Comparison of ENCODE assay signal across 8 cellular contexts in the genomic region with DNA sequence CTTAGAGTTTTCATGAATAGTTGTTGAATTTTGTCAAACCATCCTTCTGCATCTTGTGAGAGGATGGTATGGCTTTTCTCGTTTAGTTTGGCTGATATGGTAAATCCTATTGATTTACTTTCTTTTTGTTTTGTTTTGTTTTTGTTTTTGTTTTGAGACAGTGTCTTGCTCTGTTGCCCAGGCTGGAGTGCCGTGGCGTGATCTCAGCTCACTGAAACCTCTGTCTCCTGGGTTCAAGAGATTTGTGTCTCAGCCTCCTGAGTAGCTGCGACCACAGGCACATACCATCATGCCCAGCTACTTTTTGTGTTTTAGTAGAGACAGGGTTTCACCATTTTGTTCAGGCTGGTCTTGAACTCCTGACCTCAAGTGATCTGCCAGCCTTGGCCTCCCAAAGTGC.
DNase-seq lines count a peak whose midpoint lies in the region; ATAC-seq, FAIRE-seq and TF ChIP-seq lines count a peak whose summit lies in the region.
"Not testable (repeated sequence)": the region's sequence is repeated elsewhere in the genome, so short reads cannot be mapped to it uniquely, and the experiment has no call there.

No MANE protein-coding gene starts in this region.

- not testable (repeated sequence) for H3K9me3 ChIP-seq in GM12878 (replicated peaks; ENCODE audit: control insufficient read depth, insufficient read depth, low read length)

- H3K79me2 ChIP-seq in GM12878 (ENCODE audit: control insufficient read depth, insufficient read depth, low read length) = not testable (repeated sequence)

- POLR2A ChIA-PET in GM12878 (lab: Charles Lee) = not testable (repeated sequence)

- SMC1A ChIA-PET in GM12878 (lab: Charles Lee; ENCODE audit: uncharacterized antibody, unreplicated experiment) = interaction anchor here (1.0 to 2.5 kb wide), 8 partner anchors 8 to 99 kb away, joined by 3 to 16 read pairs (median 4); no protein-coding TSS in a partner anchor

- not testable (repeated sequence) for TF ChIP-seq RAD21 in GM12878 (IDR thresholded peaks at IDR 0.05; ENCODE audit: insufficient read depth, low read depth, low read length)

- CTCF ChIA-PET in GM12878 (lab: Yijun Ruan, JAX) = interaction anchor here (1.5 to 2.4 kb wide), 2 partner anchors 8 to 10 kb away, joined by 3 to 22 read pairs; no protein-coding TSS in a partner anchor

- H2AFZ ChIP-seq in GM12878 (ENCODE audit: control insufficient read depth, low read depth, low read length) = peak overlapping the region; percentile 41; the same call in 1 of the 2 replicates

- H3K27ac ChIP-seq in GM12878 (ENCODE audit: control insufficient read depth, insufficient read depth) = not testable (repeated sequence)

- not testable (repeated sequence) for H3K9ac ChIP-seq in GM12878 (ENCODE audit: control insufficient read depth, insufficient read depth, low read length)

- not testable (repeated sequence) for H4K20me1 ChIP-seq in GM12878 (ENCODE audit: control insufficient read depth, insufficient read depth)

- H3K4me1 ChIP-seq in GM12878 (ENCODE audit: control insufficient read depth, insufficient read depth, low read length) = peaks cover 14% of the 10 kb centered on the region

- in situ Hi-C loops in GM12878 (cut with MboI) = not testable (repeated sequence)

- DNase-seq in GM12892 (ENCODE audit: insufficient read length); GM12878 (ENCODE audit: low read depth, low spot score): not testable (repeated sequence)

- BruUV-seq in GM12878 (replicated peaks; lab: Mats Ljungman, UMichigan) = not testable (repeated sequence)

- FAIRE-seq in GM12892 (lab: Jason Lieb, UNC) (peak; percentile 74), GM12878 (lab: Jason Lieb, UNC) (peak; percentile 75)

- TF ChIP-seq CTCF in GM12878 (IDR thresholded peaks at IDR 0.05 in 2 of 3, conservative IDR thresholded peaks at IDR 0.05 in 1 of 3; ENCODE audit: control insufficient read depth in 2 of 3, extremely low read depth in 1 of 3, insufficient read depth in 1 of 3, low read depth in 3 of 3, low read length in 3 of 3) = not testable (repeated sequence)

- H3K27me3 ChIP-seq in GM12878 (replicated peaks in 1 of 2; ENCODE audit: control insufficient read depth in 2 of 2, insufficient read depth in 2 of 2, low read length in 1 of 2) = not testable (repeated sequence)

- not testable (repeated sequence) for TF ChIP-seq EP300 in GM12878 (IDR thresholded peaks at IDR 0.05; ENCODE audit: borderline replicate concordance in 1 of 2, control insufficient read depth in 1 of 2, low read depth in 2 of 2, low read length in 2 of 2)

- RAD21 ChIA-PET in GM12878 (lab: Charles Lee; ENCODE audit: unreplicated experiment) = interaction anchor here (1.1 to 2.7 kb wide), 2 partner anchors 9 to 126 kb away, joined by 5 to 8 read pairs; a partner anchor contains a TSS

- whole genome bisulfite sequencing in GM12878 (ENCODE audit: insufficient coverage, insufficient replicate concordance, low lambda C conversion rate, missing lambda C conversion rate) = 1% methylated on average over 4 of the region's 4 CpGs

- not testable (repeated sequence) for H3K4me3 ChIP-seq in GM12878

- H3K4me2 ChIP-seq in GM12878 (ENCODE audit: control insufficient read depth, insufficient read depth) = peak overlapping the region; percentile 31

- ATAC-seq in GM18861 (IDR thresholded peaks at IDR 0.05; ENCODE audit: unreplicated experiment) (peak; percentile 10), GM19035 (IDR thresholded peaks at IDR 0.05; ENCODE audit: unreplicated experiment) (peak; percentile 21), GM19463 (IDR thresholded peaks at IDR 0.05; ENCODE audit: unreplicated experiment) (peak; percentile 21), HG02642 (IDR thresholded peaks at IDR 0.05; ENCODE audit: poor library complexity, unreplicated experiment) (peak; percentile 26), HG02885 (IDR thresholded peaks at IDR 0.05; ENCODE audit: poor library complexity, unreplicated experiment) (peak; percentile 26), HG03432 (IDR thresholded peaks at IDR 0.05; ENCODE audit: unreplicated experiment) (peak; percentile 25), GM12878 (peak; percentile 73)

- H3K36me3 ChIP-seq in GM12878 (ENCODE audit: control insufficient read depth in 2 of 2, insufficient read depth in 2 of 2, low read length in 1 of 2) = not testable (repeated sequence)

- intact Hi-C loops in GM12878 (cut with micrococcal nuclease; ENCODE audit: unreplicated experiment) = loop anchor here (2.0 to 10.0 kb wide), 3 partner anchors 40 to 132 kb away; no protein-coding TSS in a partner anchor

- TF ChIP-seq POLR2A in GM12892 (IDR thresholded peaks at IDR 0.05; ENCODE audit: low read depth, low read length); GM12878 (IDR thresholded peaks at IDR 0.05; ENCODE audit: low read depth, low read length): not testable (repeated sequence)

TF ChIP-seq in GM12878, 131 proteins besides CTCF, POLR2A, EP300 and RAD21:
- TF ChIP-seq RUNX3 (IDR thresholded peaks at IDR 0.05; ENCODE audit: low read length) = peak; percentile 4; the same call in 1 of the 2 replicates
- TF ChIP-seq DPF2 (IDR thresholded peaks at IDR 0.05) = 0 out of 2 replicates have a peak, but pooled peaks have one; percentile 18

Comparison
In these comparisons a context has a peak if more than half of its experiments do, and no peak if none do; other contexts are left out.
1. ATAC-seq: peak in every context shown above with its lines; median percentile 73 in GM12878; 26 in HG02642; 26 in HG02885; 25 in HG03432; 21 in GM19035; 21 in GM19463; 10 in GM18861.